25 cellular contexts compared by ENCODE assay signal in genomic region chr2:162277344-162277743, GRCh38. TPM values are rescaled to one million over a fixed set of nuclear protein-coding genes. Genes with fewer than 3 reads are reported as not detected.
"Had no signal": no experiment of that assay in that cellular context is flagged by ENCODE, and none has a peak within 500 bp of the region (broad histone marks: within the 10 kb centered on the region; RNA-seq: fewer than 3 reads in every experiment).

No MANE protein-coding gene starts in this region.

- H3K9me3 Mint-ChIP-seq: endodermal cell, memory B cell, mesothelial cell of epicardium, natural killer cell, neural crest cell, type B pancreatic cell had no signal

- H3K27ac ChIP-seq: hepatocyte, left ventricle myocardium inferior, lower lobe of right lung, pancreas, suprapubic skin, thyroid gland had no signal

- H3K27me3 Mint-ChIP-seq: memory B cell, progenitor cell of endocrine pancreas, type B pancreatic cell had no signal

- H3K27me3 ChIP-seq: hepatocyte, pancreas, suprapubic skin, thyroid gland had no signal

- H3K4me3 Mint-ChIP-seq: endodermal cell, memory B cell, mesothelial cell of epicardium, natural killer cell, neural crest cell, type B pancreatic cell had no signal

- H3K79me2 ChIP-seq: hepatocyte had no signal

- H2AFZ ChIP-seq: hepatocyte had no signal

- DNase-seq: effector CD4-positive, alpha-beta T cell; endodermal cell; erythroblast; foreskin melanocyte; head of caudate nucleus; kidney; left cardiac atrium; left ventricle myocardium inferior; lower lobe of right lung; natural killer cell; nucleus accumbens; pancreas; right cardiac atrium; stimulated activated CD4-positive, alpha-beta T cell treated with anti-CD3 and anti-CD28 coated beads, Interleukin-2, amount 100 ng/mL, for 48 hours; stimulated activated naive CD8-positive, alpha-beta T cell treated with anti-CD3 and anti-CD28 coated beads, Interleukin-15, Interleukin-2, amounts not matched to agents 100 U/mL and 50 U/mL, for 24 hours; thyroid gland had no signal

- H3K4me2 ChIP-seq: hepatocyte, smooth muscle cell had no signal

- H3K4me1 ChIP-seq: left ventricle myocardium inferior, lower lobe of right lung, pancreas, suprapubic skin, thyroid gland had no signal

- H3K27ac Mint-ChIP-seq: endodermal cell, memory B cell, mesothelial cell of epicardium, natural killer cell, progenitor cell of endocrine pancreas, type B pancreatic cell had no signal

- H3K9me3 ChIP-seq: left ventricle myocardium inferior, lower lobe of right lung, pancreas, suprapubic skin, thyroid gland had no signal

- H3K4me1 Mint-ChIP-seq: endodermal cell, memory B cell, mesothelial cell of epicardium, natural killer cell, neural crest cell had no signal

- H3K4me3 ChIP-seq: hepatocyte, left ventricle myocardium inferior, lower lobe of right lung, pancreas, smooth muscle cell, suprapubic skin, thyroid gland had no signal

RNA-seq across cellular contexts. Expression of gene FAP, which starts 34.1 kb away (rescaled TPM):
- total RNA-seq: endodermal cell, endothelial cell of umbilical vein, natural killer cell, neural crest cell, progenitor cell of endocrine pancreas had no signal
